In genomic region chr10:79320785-79321493, GRCh38 we compare ENCODE assay signal across 1 cellular context.
TF ChIP-seq lines count a peak whose summit lies in the region.

No MANE protein-coding gene starts in this region.

TF ChIP-seq in IMR-90, 13 proteins besides CTCF, POLR2A, EP300 and RAD21:
- TF ChIP-seq BHLHE40 (IDR thresholded peaks at IDR 0.05; ENCODE audit: low read depth, low read length) (peak; percentile 89), RCOR1 (IDR thresholded peaks at IDR 0.05; ENCODE audit: insufficient replicate concordance, low read length) (no peak), USF2 (IDR thresholded peaks at IDR 0.05; ENCODE audit: low read depth, low read length) (no peak), SMC3 (IDR thresholded peaks at IDR 0.05; ENCODE audit: low read depth, low read length) (no peak), CEBPB (IDR thresholded peaks at IDR 0.05; ENCODE audit: low read depth, low read length) (peak; percentile 99), MAZ (IDR thresholded peaks at IDR 0.05; ENCODE audit: borderline replicate concordance, low read depth, low read length) (no peak), MXI1 (IDR thresholded peaks at IDR 0.05; ENCODE audit: borderline replicate concordance, low read depth, low read length) (no peak), MAFK (IDR thresholded peaks at IDR 0.05; ENCODE audit: low read depth, low read length) (peak; percentile 74), FOS (IDR thresholded peaks at IDR 0.05; ENCODE audit: low read depth, low read length) (peak; percentile 94), RFX5 (IDR thresholded peaks at IDR 0.05; ENCODE audit: low read depth, low read length) (no peak), NFE2L2 (IDR thresholded peaks at IDR 0.05; ENCODE audit: low read depth, low read length) (peak; percentile 97), CHD1 (IDR thresholded peaks at IDR 0.05; ENCODE audit: low read depth, low read length) (no peak), ELK1 (IDR thresholded peaks at IDR 0.05; ENCODE audit: borderline replicate concordance, low read depth, low read length) (no peak)
